Comparison of ENCODE assay signal across 18 cellular contexts in the genomic region with DNA sequence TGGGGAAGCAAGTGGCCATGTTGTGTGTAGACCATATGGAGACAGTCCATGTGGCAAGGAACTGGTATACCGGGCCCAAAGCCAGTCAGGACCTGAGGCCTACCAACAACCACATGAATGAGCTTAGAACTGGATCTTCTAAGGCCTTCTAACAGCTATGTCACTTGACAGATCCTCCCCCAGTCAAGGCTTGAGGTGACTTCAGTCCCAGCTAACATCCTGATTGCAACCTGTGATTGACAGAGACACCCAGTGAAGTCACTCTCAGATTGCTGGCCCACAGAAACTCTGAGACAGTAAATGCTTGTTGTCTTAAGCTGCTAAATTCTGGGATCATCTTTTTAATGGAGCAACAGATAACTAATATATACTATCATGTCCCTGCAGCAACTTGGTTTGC. TPM values are rescaled to one million over a fixed set of nuclear protein-coding genes. Genes with fewer than 3 reads are reported as not detected.
DNase-seq lines count a peak whose midpoint lies in the region; ATAC-seq, FAIRE-seq and TF ChIP-seq lines count a peak whose summit lies in the region.
"Had no signal": no experiment of that assay in that cellular context is flagged by ENCODE, and none has a peak within 500 bp of the region (broad histone marks: within the 10 kb centered on the region; RNA-seq: fewer than 3 reads in every experiment).

No MANE protein-coding gene starts in this region.

- peak; percentile 85 for FAIRE-seq in GM12892 (lab: Jason Lieb, UNC)
- FAIRE-seq: urothelium cell line had no signal

- H3K4me3 Mint-ChIP-seq in endodermal cell: no peak overlapping the region

- peaks cover 4% of the 10 kb centered on the region for H3K4me1 Mint-ChIP-seq in endodermal cell

- 97 to 100% methylated on average over 1 of the region's 1 CpG for WGBS in endodermal cell (ENCODE audit: insufficient coverage in 1 of 2, insufficient read length in 1 of 2), 2 experiments

- no peak overlapping the region for H3K27ac Mint-ChIP-seq in endodermal cell

- no peak for TF ChIP-seq POLR2A in GM12892 (IDR thresholded peaks at IDR 0.05; ENCODE audit: low read depth, low read length)

- no peak for DNase-seq in GM12892 (ENCODE audit: insufficient read length)
- no peak for DNase-seq in ACHN
- DNase-seq in DMS53 treated with DMSO at 0.1 percent for 48 hours (lab: John Stamatoyannopoulos, UW; ENCODE audit: unreplicated experiment): no peak
- no peak for DNase-seq in endodermal cell
- DNase-seq in NCI-H1105 treated with DMSO at 0.1 percent for 48 hours (lab: John Stamatoyannopoulos, UW): no peak
- DNase-seq: activated CD4-positive, CD25-positive, alpha-beta regulatory T cell treated with anti-CD3 and anti-CD28 coated beads, Interleukin-2, amount 50 U/mL, for 72 hours; activated effector memory CD4-positive, alpha-beta T cell treated with Interleukin-2 at 50 U/mL for 16 hours; DMS79 treated with DMSO at 0.1 percent for 48 hours; lower lobe of right lung; NCI-H2107; OCI-M1; stimulated activated CD4-positive, alpha-beta T cell treated with anti-CD3 and anti-CD28 coated beads, Interleukin-12 subunit alpha, Interleukin-12 subunit beta, amount 100 ng/mL, for 4 hours had no signal

- no peaks in the 10 kb centered on the region for H3K4me1 ChIP-seq in endodermal cell (ENCODE audit: control insufficient read depth, insufficient read depth, low read length)
- H3K4me1 ChIP-seq: lower lobe of right lung had no signal

- H3K9ac ChIP-seq in endodermal cell (ENCODE audit: extremely low read depth, low read length, poor library complexity, severe bottlenecking): no peak overlapping the region

- TF ChIP-seq CTCF in endodermal cell (conservative IDR thresholded peaks at IDR 0.05): no peak

- no peaks in the 10 kb centered on the region for H3K9me3 ChIP-seq in endodermal cell (ENCODE audit: control insufficient read depth, low read length)
- H3K9me3 ChIP-seq: lower lobe of right lung, neutrophil had no signal

- peaks cover 15% of the 10 kb centered on the region for H3K36me3 ChIP-seq in endodermal cell (ENCODE audit: control insufficient read depth, insufficient read depth, low read length)
- H3K36me3 ChIP-seq: cardiac muscle cell, neutrophil had no signal

- no peaks in the 10 kb centered on the region for H3K9me3 Mint-ChIP-seq in endodermal cell

- no peaks in the 10 kb centered on the region for H3K27me3 ChIP-seq in endodermal cell (ENCODE audit: control insufficient read depth, insufficient read depth, low read length, poor library complexity, severe bottlenecking)
- H3K27me3 ChIP-seq: cardiac muscle cell, neutrophil had no signal

- H3K4me3 ChIP-seq in endodermal cell (ENCODE audit: low read length): no peak overlapping the region
- H3K4me3 ChIP-seq: cardiac muscle cell, lower lobe of right lung had no signal

- H3K36me3 Mint-ChIP-seq in endodermal cell (ENCODE audit: low read depth): peaks cover 17% of the 10 kb centered on the region

- ATAC-seq in GM19395 (IDR thresholded peaks at IDR 0.05; ENCODE audit: unreplicated experiment) (peak; percentile 69), HG02642 (IDR thresholded peaks at IDR 0.05; ENCODE audit: poor library complexity, unreplicated experiment) (peak; percentile 70), HG03442 (IDR thresholded peaks at IDR 0.05; ENCODE audit: unreplicated experiment) (peak; percentile 58)
- ATAC-seq: lower lobe of right lung had no signal

- in situ Hi-C loops in ACHN (cut with HindIII; ENCODE audit: low pct_ligation_motif_present, low pct_unique_long_range_greater_than_20kb, low sequenced_read_pairs): no loop called here

- no peak overlapping the region for H3K27ac ChIP-seq in endodermal cell (ENCODE audit: low read depth, low read length)
- H3K27ac ChIP-seq: cardiac muscle cell, lower lobe of right lung, neutrophil had no signal

- H3K27me3 Mint-ChIP-seq in endodermal cell (ENCODE audit: insufficient read depth): no peaks in the 10 kb centered on the region

RNA-seq across cellular contexts. Expression of a gene that starts 32.9 kb away (rescaled TPM):
- polyA plus RNA-seq in GM12892 (2012; ENCODE audit: missing spikeins): 13.5 TPM
- 10 to 100 TPM; 24.9 to 34.9 TPM for total RNA-seq in endodermal cell
- polyA plus RNA-seq in endodermal cell (2013, experiment 1 of 2): 20.2 TPM
- polyA plus RNA-seq in endodermal cell (2013, experiment 2 of 2): 20.0 TPM
